Comparison of ENCODE assay signal across 8 cellular contexts in genomic region chr9:136944519-136945332, GRCh38. TPM values are rescaled to one million over a fixed set of nuclear protein-coding genes. Genes with fewer than 3 reads are reported as not detected.
DNase-seq lines count a peak whose midpoint lies in the region; ATAC-seq and TF ChIP-seq lines count a peak whose summit lies in the region.

Gene C8G, plus strand, starts transcription at chr9:136945243. Its CDS starts 78 bp downstream, at chr9:136945321.
Gene FBXW5, minus strand, starts transcription at chr9:136944738. Its CDS starts 655 bp downstream, at chr9:136944083.

- H3K4me1 Mint-ChIP-seq in chondrocyte (ENCODE audit: low read depth) = peaks cover 9% of the 10 kb centered on the region

- H3K27me3 ChIP-seq in kidney epithelial cell (ENCODE audit: control insufficient read depth, insufficient read depth, low read length) = no peaks in the 10 kb centered on the region

- H3K27ac Mint-ChIP-seq in chondrocyte (ENCODE audit: unreplicated experiment) = peak within 1 kb of the TSS; percentile 69

- H3K4me3 Mint-ChIP-seq in chondrocyte (ENCODE audit: unreplicated experiment) = peak within 1 kb of the TSS; percentile 70

- H3K27me3 Mint-ChIP-seq in chondrocyte (ENCODE audit: low read depth) = no peaks in the 10 kb centered on the region

- H3K36me3 ChIP-seq in kidney epithelial cell (ENCODE audit: control insufficient read depth, insufficient read depth, low read length) = peaks cover 1% of the 10 kb centered on the region

- peaks cover 5% of the 10 kb centered on the region for H3K36me3 Mint-ChIP-seq in chondrocyte (ENCODE audit: low read depth)

- ATAC-seq in GM19035 (IDR thresholded peaks at IDR 0.05; ENCODE audit: unreplicated experiment) (peak; percentile 88), HG03342 (IDR thresholded peaks at IDR 0.05; ENCODE audit: unreplicated experiment) (peak; percentile 65)

- peak within 1 kb of the TSS; percentile 92 for H3K4me3 ChIP-seq in kidney epithelial cell (ENCODE audit: low read depth, low read length)

- TF ChIP-seq CTCF in chondrocyte (IDR thresholded peaks at IDR 0.05) = peak; percentile 94
- peak; percentile 78 for TF ChIP-seq CTCF in kidney epithelial cell (IDR thresholded peaks at IDR 0.05; ENCODE audit: insufficient read depth, low read length, poor library complexity, severe bottlenecking)

- no peaks in the 10 kb centered on the region for H3K9me3 Mint-ChIP-seq in chondrocyte (ENCODE audit: low read depth)

- peak; percentile 92 for DNase-seq in Ammon's horn (ENCODE audit: low spot score)
- DNase-seq in NCI-H345 treated with DMSO at 0.1 percent for 48 hours (lab: John Stamatoyannopoulos, UW; ENCODE audit: unreplicated experiment) = peak; percentile 92
- DNase-seq in activated CD4-positive, alpha-beta T cell treated with anti-CD3 and anti-CD28 coated beads for 1 hour = peak; percentile 93
- peak; percentile 97 for DNase-seq in chondrocyte (ENCODE audit: low spot score)
- peak; percentile 34 for DNase-seq in kidney epithelial cell (ENCODE audit: low read depth)
- peak; percentile 96 for DNase-seq in stimulated activated CD4-positive, alpha-beta T cell treated with anti-CD3 and anti-CD28 coated beads, Interleukin-15, amount 100 ng/mL, for 24 hours

RNA-seq across cellular contexts. Expression of gene C8G, which starts in this region (rescaled TPM):
- 2.2 TPM in 1 of 3 replicates, not detected in the others for total RNA-seq in chondrocyte
- not detected in 2 replicates for total RNA-seq in kidney epithelial cell

RNA-seq across cellular contexts. Expression of gene FBXW5, which starts in this region (rescaled TPM):
- total RNA-seq in chondrocyte = 79.2 to 87.5 TPM (median 84.3 TPM) in 3 replicates
- 174 and 222 TPM in 2 replicates for total RNA-seq in kidney epithelial cell

Comparison
In these comparisons a context has a peak if more than half of its experiments do, and no peak if none do; other contexts are left out.
1. Peak in every context shown above with its lines: DNase-seq, ATAC-seq and H3K4me3 ChIP-seq.
2. DNase-seq: peak in every context shown above with its lines; median percentile 97 in chondrocyte; 96 in stimulated activated CD4-positive, alpha-beta T cell treated with anti-CD3 and anti-CD28 coated beads, Interleukin-15, amount 100 ng/mL, for 24 hours; 93 in activated CD4-positive, alpha-beta T cell treated with anti-CD3 and anti-CD28 coated beads for 1 hour; 92 in Ammon's horn; 92 in NCI-H345 treated with DMSO at 0.1 percent for 48 hours; 34 in kidney epithelial cell.